ENCODE assay signal across 8 cellular contexts in the genomic region with DNA sequence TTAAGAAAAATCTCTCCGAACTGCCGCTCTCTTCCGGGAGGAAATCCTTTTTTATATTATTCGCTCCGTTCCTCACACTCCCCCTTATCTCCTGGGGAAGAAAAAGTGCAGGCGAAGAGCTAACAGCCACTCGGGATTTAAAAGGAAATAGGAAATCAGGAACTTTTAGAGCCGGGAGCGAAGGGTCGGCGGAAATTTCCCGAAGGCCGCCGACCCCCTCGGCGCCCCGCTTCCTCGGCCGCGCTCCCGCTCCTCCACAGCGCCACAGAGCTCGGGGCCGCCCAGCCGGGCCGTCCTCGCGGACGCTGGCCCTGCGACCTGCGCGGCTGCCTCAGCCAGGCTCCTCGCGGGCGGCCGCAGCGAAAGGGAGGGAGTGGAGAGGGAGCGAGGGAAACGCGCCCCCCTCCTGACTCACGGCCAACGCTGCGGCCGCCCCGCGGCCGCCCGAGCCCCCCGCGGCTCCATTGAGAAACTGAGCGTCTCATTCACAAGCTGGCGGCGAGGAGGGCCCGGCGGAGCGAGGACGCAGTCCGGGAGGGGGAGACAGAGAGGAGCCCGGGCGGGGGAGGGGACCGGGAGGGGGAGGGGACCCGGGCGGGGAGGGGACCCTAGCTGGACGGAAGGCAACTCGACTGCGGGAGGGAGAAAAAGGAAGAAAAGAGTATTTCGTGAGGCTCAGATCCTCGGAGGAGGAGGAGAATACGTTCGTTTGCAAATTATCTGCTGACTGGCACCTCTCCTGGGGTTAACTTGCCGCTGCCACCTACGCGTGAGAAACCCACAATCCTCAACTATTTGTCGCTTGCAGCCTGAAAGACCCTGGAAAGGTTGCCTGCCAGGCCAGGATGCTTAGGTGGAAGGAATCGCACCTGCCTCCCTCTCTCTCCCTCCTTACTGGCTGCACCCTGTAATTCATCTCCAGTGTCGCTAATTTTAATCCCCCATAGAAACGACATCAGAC. TPM values are rescaled to one million over a fixed set of nuclear protein-coding genes. Genes with fewer than 3 reads are reported as not detected.
DNase-seq lines count a peak whose midpoint lies in the region; ATAC-seq lines count a peak whose summit lies in the region.

A gene (minus strand): TSS at position 368 of the 961 bp plus-strand sequence. CDS start 539 bp downstream, outside the sequence.

- no peaks in the 10 kb centered on the region for H3K27me3 Mint-ChIP-seq in activated T-helper 17 cell treated with anti-CD3 and anti-CD28 coated beads, Interleukin-2, amount 50 U/mL, for 72 hours
- H3K27me3 Mint-ChIP-seq in naive thymus-derived CD8-positive, alpha-beta T cell: no peaks in the 10 kb centered on the region
- H3K27me3 Mint-ChIP-seq in stimulated activated memory B cell treated with anti-CD40 and anti-IgM and Interleukin-4, amounts not matched to agents 10 μg/mL and 1 μg/mL and 100 μg/mL, for 72 hours: no peaks in the 10 kb centered on the region

- H3K36me3 ChIP-seq in BLaER1: peaks cover 15% of the 10 kb centered on the region

- DNase-seq in Jurkat, Clone E6-1 (ENCODE audit: low read depth, low spot score): peak; percentile 53
- DNase-seq in RPMI8226: peak; percentile 91
- peak; percentile 74 for DNase-seq in fibroblast of peridontal ligament (ENCODE audit: extremely low read depth)
- DNase-seq in naive thymus-derived CD8-positive, alpha-beta T cell: peak; percentile 33 to 82 (median 60)

- no peaks in the 10 kb centered on the region for H3K27me3 ChIP-seq in BLaER1

- peak within 1 kb of the TSS; percentile 99 for H3K4me3 ChIP-seq in BLaER1
- H3K4me3 ChIP-seq in Jurkat, Clone E6-1 (ENCODE audit: low read length): peak within 1 kb of the TSS; percentile 59

- peaks cover 30% of the 10 kb centered on the region for H3K4me1 ChIP-seq in BLaER1

- peak; percentile 57 for ATAC-seq in GM19438 (IDR thresholded peaks at IDR 0.05; ENCODE audit: low read depth, unreplicated experiment)
- ATAC-seq in activated T-helper 17 cell treated with anti-CD3 and anti-CD28 coated beads, Interleukin-2, amount 50 U/mL, for 72 hours (replicated peaks): peak; percentile 77
- peak; percentile 80 to 84 for ATAC-seq in naive thymus-derived CD8-positive, alpha-beta T cell
- peak; percentile 91 for ATAC-seq in stimulated activated memory B cell treated with anti-CD40 and anti-IgM and Interleukin-4, amounts not matched to agents 10 μg/mL and 1 μg/mL and 100 μg/mL, for 72 hours

- peak within 1 kb of the TSS; percentile 96 for H3K4me3 Mint-ChIP-seq in activated T-helper 17 cell treated with anti-CD3 and anti-CD28 coated beads, Interleukin-2, amount 50 U/mL, for 72 hours
- H3K4me3 Mint-ChIP-seq in naive thymus-derived CD8-positive, alpha-beta T cell: peak within 1 kb of the TSS; percentile 91 to 96 (median 92)
- H3K4me3 Mint-ChIP-seq in stimulated activated memory B cell treated with anti-CD40 and anti-IgM and Interleukin-4, amounts not matched to agents 10 μg/mL and 1 μg/mL and 100 μg/mL, for 72 hours: peak within 1 kb of the TSS; percentile 94

- peak within 1 kb of the TSS; percentile 98 for H3K27ac ChIP-seq in BLaER1

- peak within 1 kb of the TSS; percentile 85 for H3K4me2 ChIP-seq in BLaER1

- peak within 1 kb of the TSS; percentile 98 for H3K9ac ChIP-seq in BLaER1

- H3K9me3 ChIP-seq in BLaER1: no peaks in the 10 kb centered on the region

- H4K20me1 ChIP-seq in BLaER1: peaks cover 30% of the 10 kb centered on the region

- H3K36me3 Mint-ChIP-seq in activated T-helper 17 cell treated with anti-CD3 and anti-CD28 coated beads, Interleukin-2, amount 50 U/mL, for 72 hours (ENCODE audit: low read depth): peaks cover 7% of the 10 kb centered on the region
- no peaks in the 10 kb centered on the region for H3K36me3 Mint-ChIP-seq in naive thymus-derived CD8-positive, alpha-beta T cell
- H3K36me3 Mint-ChIP-seq in stimulated activated memory B cell treated with anti-CD40 and anti-IgM and Interleukin-4, amounts not matched to agents 10 μg/mL and 1 μg/mL and 100 μg/mL, for 72 hours: no peaks in the 10 kb centered on the region

- peak within 1 kb of the TSS; percentile 98 for H3K27ac Mint-ChIP-seq in activated T-helper 17 cell treated with anti-CD3 and anti-CD28 coated beads, Interleukin-2, amount 50 U/mL, for 72 hours
- H3K27ac Mint-ChIP-seq in naive thymus-derived CD8-positive, alpha-beta T cell: peak within 1 kb of the TSS; percentile 88 to 95 (median 92)
- H3K27ac Mint-ChIP-seq in stimulated activated memory B cell treated with anti-CD40 and anti-IgM and Interleukin-4, amounts not matched to agents 10 μg/mL and 1 μg/mL and 100 μg/mL, for 72 hours: peak within 1 kb of the TSS; percentile 95

- POLR2A ChIA-PET in naive thymus-derived CD8-positive, alpha-beta T cell (lab: Charles Lee): interaction anchor here (0.5 to 3.3 kb wide), 10 partner anchors 18 to 211 kb away, joined by 3 to 38 read pairs (median 5); a partner anchor contains a TSS

- H3K9me3 Mint-ChIP-seq in activated T-helper 17 cell treated with anti-CD3 and anti-CD28 coated beads, Interleukin-2, amount 50 U/mL, for 72 hours: no peaks in the 10 kb centered on the region
- no peaks in the 10 kb centered on the region for H3K9me3 Mint-ChIP-seq in naive thymus-derived CD8-positive, alpha-beta T cell
- no peaks in the 10 kb centered on the region for H3K9me3 Mint-ChIP-seq in stimulated activated memory B cell treated with anti-CD40 and anti-IgM and Interleukin-4, amounts not matched to agents 10 μg/mL and 1 μg/mL and 100 μg/mL, for 72 hours

- peaks cover 10% of the 10 kb centered on the region for H3K4me1 Mint-ChIP-seq in activated T-helper 17 cell treated with anti-CD3 and anti-CD28 coated beads, Interleukin-2, amount 50 U/mL, for 72 hours
- peaks cover 13 to 28% (median 22%) of the 10 kb centered on the region in 4 donors for H3K4me1 Mint-ChIP-seq in naive thymus-derived CD8-positive, alpha-beta T cell
- peaks cover 24% of the 10 kb centered on the region for H3K4me1 Mint-ChIP-seq in stimulated activated memory B cell treated with anti-CD40 and anti-IgM and Interleukin-4, amounts not matched to agents 10 μg/mL and 1 μg/mL and 100 μg/mL, for 72 hours

RNA-seq across cellular contexts. Expression of the gene that starts here (rescaled TPM):
- polyA plus RNA-seq in Jurkat, Clone E6-1 (2012; ENCODE audit: insufficient read depth, insufficient read length): 28.6 TPM
- total RNA-seq in activated T-helper 17 cell treated with anti-CD3 and anti-CD28 coated beads, Interleukin-2, amount 50 U/mL, for 72 hours: 10 to 100 TPM; 17.8 to 38.4 TPM
- 10 to 100 TPM; 10.1 to 14.0 TPM for total RNA-seq in naive thymus-derived CD8-positive, alpha-beta T cell
- 10 to 100 TPM; 12.9 to 19.6 (median 18.2) TPM for polyA plus RNA-seq in naive thymus-derived CD8-positive, alpha-beta T cell

Comparison
In these comparisons a context has a peak if more than half of its experiments do, and no peak if none do; other contexts are left out.
1. Peak in every context shown above with its lines: DNase-seq, ATAC-seq, H3K4me3 ChIP-seq and H3K27ac ChIP-seq.